Comparison of ENCODE assay signal across 1 cellular context in the genomic region with DNA sequence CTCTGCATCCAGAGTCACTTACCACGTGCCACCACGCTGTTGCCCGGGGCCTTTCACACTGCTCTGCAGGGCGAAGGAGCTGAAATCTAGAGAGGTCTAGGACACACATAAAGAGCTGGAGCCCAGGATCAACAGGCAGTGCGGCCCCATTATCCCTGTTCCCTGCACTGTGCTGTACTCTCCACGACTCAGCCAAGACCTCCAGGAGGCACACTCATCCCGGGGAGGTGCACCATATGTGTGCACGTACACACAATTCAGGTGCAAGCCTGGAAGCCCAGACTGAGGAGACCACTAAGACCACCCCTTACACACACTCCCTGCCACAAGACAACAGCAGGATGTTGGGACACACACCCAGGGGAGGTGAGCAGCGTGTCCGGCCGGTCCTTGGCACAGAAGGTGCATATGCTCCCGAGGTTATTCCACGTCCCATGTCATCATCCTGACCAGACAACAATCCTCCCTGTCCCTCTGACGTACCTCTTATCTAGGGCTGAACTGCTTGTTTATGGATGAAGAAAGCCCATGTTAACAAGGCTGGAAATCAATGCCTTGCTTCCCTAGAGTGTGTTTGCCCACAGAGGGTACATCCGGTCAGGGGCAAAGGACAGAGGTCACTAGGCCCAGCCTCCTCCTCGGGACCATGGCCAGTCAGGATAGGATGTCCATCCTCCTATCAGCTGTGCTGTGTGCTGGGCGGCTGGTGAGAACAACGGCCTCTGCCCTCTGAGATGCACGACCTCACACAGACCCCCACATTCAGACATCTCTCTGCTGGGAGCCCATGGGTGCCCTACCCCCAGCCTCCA.
A peak's percentile ranks its signal among the peaks of the same experiment; 100 is the strongest.
TF ChIP-seq lines count a peak whose summit lies in the region.

No MANE protein-coding gene starts in this region.

TF ChIP-seq in HepG2, 621 proteins besides CTCF, POLR2A, EP300 and RAD21 (continued from another document and continues in another):
- TF ChIP-seq, protein P1, sequence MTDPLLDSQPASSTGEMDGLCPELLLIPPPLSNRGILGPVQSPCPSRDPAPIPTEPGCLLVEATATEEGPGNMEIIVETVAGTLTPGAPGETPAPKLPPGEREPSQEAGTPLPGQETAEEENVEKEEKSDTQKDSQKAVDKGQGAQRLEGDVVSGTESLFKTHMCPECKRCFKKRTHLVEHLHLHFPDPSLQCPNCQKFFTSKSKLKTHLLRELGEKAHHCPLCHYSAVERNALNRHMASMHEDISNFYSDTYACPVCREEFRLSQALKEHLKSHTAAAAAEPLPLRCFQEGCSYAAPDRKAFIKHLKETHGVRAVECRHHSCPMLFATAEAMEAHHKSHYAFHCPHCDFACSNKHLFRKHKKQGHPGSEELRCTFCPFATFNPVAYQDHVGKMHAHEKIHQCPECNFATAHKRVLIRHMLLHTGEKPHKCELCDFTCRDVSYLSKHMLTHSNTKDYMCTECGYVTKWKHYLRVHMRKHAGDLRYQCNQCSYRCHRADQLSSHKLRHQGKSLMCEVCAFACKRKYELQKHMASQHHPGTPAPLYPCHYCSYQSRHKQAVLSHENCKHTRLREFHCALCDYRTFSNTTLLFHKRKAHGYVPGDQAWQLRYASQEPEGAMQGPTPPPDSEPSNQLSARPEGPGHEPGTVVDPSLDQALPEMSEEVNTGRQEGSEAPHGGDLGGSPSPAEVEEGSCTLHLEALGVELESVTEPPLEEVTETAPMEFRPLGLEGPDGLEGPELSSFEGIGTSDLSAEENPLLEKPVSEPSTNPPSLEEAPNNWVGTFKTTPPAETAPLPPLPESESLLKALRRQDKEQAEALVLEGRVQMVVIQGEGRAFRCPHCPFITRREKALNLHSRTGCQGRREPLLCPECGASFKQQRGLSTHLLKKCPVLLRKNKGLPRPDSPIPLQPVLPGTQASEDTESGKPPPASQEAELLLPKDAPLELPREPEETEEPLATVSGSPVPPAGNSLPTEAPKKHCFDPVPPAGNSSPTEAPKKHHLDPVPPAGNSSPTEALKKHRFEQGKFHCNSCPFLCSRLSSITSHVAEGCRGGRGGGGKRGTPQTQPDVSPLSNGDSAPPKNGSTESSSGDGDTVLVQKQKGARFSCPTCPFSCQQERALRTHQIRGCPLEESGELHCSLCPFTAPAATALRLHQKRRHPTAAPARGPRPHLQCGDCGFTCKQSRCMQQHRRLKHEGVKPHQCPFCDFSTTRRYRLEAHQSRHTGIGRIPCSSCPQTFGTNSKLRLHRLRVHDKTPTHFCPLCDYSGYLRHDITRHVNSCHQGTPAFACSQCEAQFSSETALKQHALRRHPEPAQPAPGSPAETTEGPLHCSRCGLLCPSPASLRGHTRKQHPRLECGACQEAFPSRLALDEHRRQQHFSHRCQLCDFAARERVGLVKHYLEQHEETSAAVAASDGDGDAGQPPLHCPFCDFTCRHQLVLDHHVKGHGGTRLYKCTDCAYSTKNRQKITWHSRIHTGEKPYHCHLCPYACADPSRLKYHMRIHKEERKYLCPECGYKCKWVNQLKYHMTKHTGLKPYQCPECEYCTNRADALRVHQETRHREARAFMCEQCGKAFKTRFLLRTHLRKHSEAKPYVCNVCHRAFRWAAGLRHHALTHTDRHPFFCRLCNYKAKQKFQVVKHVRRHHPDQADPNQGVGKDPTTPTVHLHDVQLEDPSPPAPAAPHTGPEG (CRISPR knock-in tag; IDR thresholded peaks at IDR 0.05): no peak
- TF ChIP-seq, protein P2, sequence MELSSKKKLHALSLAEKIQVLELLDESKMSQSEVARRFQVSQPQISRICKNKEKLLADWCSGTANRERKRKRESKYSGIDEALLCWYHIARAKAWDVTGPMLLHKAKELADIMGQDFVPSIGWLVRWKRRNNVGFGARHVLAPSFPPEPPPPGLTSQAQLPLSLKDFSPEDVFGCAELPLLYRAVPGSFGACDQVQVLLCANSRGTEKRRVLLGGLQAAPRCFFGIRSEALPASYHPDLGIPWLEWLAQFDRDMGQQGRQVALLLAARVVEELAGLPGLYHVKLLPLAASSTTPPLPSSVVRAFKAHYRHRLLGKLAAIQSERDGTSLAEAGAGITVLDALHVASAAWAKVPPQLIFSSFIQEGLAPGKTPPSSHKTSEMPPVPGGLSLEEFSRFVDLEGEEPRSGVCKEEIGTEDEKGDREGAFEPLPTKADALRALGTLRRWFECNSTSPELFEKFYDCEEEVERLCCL (CRISPR knock-in tag; IDR thresholded peaks at IDR 0.05; ENCODE audit: borderline replicate concordance): no peak
- no peak for TF ChIP-seq KMT2A (CRISPR knock-in tag; IDR thresholded peaks at IDR 0.05)
- TF ChIP-seq, protein P3, sequence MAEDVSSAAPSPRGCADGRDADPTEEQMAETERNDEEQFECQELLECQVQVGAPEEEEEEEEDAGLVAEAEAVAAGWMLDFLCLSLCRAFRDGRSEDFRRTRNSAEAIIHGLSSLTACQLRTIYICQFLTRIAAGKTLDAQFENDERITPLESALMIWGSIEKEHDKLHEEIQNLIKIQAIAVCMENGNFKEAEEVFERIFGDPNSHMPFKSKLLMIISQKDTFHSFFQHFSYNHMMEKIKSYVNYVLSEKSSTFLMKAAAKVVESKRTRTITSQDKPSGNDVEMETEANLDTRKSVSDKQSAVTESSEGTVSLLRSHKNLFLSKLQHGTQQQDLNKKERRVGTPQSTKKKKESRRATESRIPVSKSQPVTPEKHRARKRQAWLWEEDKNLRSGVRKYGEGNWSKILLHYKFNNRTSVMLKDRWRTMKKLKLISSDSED (CRISPR knock-in tag; IDR thresholded peaks at IDR 0.05): no peak
- TF ChIP-seq ZNF615 (CRISPR knock-in tag; IDR thresholded peaks at IDR 0.05; ENCODE audit: borderline replicate concordance): no peak
- TF ChIP-seq CCAR2 (optimal IDR thresholded peaks at IDR 0.05; ENCODE audit: low read depth, low read length): no peak
- TF ChIP-seq FOXA1 (IDR thresholded peaks at IDR 0.05): no peak
- TF ChIP-seq FOXA1 (CRISPR knock-in tag; IDR thresholded peaks at IDR 0.05): peak; percentile 65
- TF ChIP-seq, protein P4, sequence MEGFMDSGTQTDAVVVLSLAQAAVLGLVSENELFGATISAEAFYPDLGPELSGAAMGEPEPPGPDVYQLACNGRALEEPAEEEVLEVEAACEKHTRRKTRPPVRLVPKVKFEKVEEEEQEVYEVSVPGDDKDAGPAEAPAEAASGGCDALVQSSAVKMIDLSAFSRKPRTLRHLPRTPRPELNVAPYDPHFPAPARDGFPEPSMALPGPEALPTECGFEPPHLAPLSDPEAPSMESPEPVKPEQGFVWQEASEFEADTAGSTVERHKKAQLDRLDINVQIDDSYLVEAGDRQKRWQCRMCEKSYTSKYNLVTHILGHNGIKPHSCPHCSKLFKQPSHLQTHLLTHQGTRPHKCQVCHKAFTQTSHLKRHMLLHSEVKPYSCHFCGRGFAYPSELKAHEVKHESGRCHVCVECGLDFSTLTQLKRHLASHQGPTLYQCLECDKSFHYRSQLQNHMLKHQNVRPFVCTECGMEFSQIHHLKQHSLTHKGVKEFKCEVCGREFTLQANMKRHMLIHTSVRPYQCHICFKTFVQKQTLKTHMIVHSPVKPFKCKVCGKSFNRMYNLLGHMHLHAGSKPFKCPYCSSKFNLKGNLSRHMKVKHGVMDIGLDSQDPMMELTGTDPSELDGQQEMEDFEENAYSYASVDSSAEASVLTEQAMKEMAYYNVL (CRISPR knock-in tag; IDR thresholded peaks at IDR 0.05; ENCODE audit: borderline replicate concordance): peak; percentile 72; the same call in 1 of the 2 replicates
- TF ChIP-seq ZNF572 (CRISPR knock-in tag; IDR thresholded peaks at IDR 0.05): no peak
- no peak for TF ChIP-seq ZNF569 (CRISPR knock-in tag; IDR thresholded peaks at IDR 0.05; ENCODE audit: borderline replicate concordance)
- peak; percentile 69; the same call in 1 of the 2 replicates for TF ChIP-seq RXRA (CRISPR knock-in tag; IDR thresholded peaks at IDR 0.05)
- TF ChIP-seq ZBTB21 (CRISPR knock-in tag; IDR thresholded peaks at IDR 0.05): peak; percentile 74
- TF ChIP-seq, protein P5, sequence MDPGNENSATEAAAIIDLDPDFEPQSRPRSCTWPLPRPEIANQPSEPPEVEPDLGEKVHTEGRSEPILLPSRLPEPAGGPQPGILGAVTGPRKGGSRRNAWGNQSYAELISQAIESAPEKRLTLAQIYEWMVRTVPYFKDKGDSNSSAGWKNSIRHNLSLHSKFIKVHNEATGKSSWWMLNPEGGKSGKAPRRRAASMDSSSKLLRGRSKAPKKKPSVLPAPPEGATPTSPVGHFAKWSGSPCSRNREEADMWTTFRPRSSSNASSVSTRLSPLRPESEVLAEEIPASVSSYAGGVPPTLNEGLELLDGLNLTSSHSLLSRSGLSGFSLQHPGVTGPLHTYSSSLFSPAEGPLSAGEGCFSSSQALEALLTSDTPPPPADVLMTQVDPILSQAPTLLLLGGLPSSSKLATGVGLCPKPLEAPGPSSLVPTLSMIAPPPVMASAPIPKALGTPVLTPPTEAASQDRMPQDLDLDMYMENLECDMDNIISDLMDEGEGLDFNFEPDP (CRISPR knock-in tag; conservative IDR thresholded peaks at IDR 0.05): no peak
- no peak for TF ChIP-seq ZNF746 (CRISPR knock-in tag; IDR thresholded peaks at IDR 0.05)
- no peak for TF ChIP-seq ZNF616 (CRISPR knock-in tag; IDR thresholded peaks at IDR 0.05; ENCODE audit: low read depth)
- TF ChIP-seq PAF1 (CRISPR knock-in tag; IDR thresholded peaks at IDR 0.05): no peak
- no peak for TF ChIP-seq JUN (CRISPR knock-in tag; IDR thresholded peaks at IDR 0.05)
- no peak for TF ChIP-seq ZNF33A (CRISPR knock-in tag; IDR thresholded peaks at IDR 0.05; ENCODE audit: borderline replicate concordance)
- no peak for TF ChIP-seq MLLT10 (CRISPR knock-in tag; IDR thresholded peaks at IDR 0.05)
- no peak for TF ChIP-seq RBFOX2 (IDR thresholded peaks at IDR 0.05; ENCODE audit: low read depth, low read length)
- no peak for TF ChIP-seq IRF2 (CRISPR knock-in tag; IDR thresholded peaks at IDR 0.05)
- no peak for TF ChIP-seq ZSCAN31 (CRISPR knock-in tag; IDR thresholded peaks at IDR 0.05; ENCODE audit: low read depth)
- no peak for TF ChIP-seq SCMH1 (CRISPR knock-in tag; IDR thresholded peaks at IDR 0.05; ENCODE audit: borderline replicate concordance)
- no peak for TF ChIP-seq ZNF768 (CRISPR knock-in tag; IDR thresholded peaks at IDR 0.05)
- no peak for TF ChIP-seq ZNF839 (CRISPR knock-in tag; IDR thresholded peaks at IDR 0.05; ENCODE audit: borderline replicate concordance)
- TF ChIP-seq, protein P6, sequence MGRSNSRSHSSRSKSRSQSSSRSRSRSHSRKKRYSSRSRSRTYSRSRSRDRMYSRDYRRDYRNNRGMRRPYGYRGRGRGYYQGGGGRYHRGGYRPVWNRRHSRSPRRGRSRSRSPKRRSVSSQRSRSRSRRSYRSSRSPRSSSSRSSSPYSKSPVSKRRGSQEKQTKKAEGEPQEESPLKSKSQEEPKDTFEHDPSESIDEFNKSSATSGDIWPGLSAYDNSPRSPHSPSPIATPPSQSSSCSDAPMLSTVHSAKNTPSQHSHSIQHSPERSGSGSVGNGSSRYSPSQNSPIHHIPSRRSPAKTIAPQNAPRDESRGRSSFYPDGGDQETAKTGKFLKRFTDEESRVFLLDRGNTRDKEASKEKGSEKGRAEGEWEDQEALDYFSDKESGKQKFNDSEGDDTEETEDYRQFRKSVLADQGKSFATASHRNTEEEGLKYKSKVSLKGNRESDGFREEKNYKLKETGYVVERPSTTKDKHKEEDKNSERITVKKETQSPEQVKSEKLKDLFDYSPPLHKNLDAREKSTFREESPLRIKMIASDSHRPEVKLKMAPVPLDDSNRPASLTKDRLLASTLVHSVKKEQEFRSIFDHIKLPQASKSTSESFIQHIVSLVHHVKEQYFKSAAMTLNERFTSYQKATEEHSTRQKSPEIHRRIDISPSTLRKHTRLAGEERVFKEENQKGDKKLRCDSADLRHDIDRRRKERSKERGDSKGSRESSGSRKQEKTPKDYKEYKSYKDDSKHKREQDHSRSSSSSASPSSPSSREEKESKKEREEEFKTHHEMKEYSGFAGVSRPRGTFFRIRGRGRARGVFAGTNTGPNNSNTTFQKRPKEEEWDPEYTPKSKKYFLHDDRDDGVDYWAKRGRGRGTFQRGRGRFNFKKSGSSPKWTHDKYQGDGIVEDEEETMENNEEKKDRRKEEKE (IDR thresholded peaks at IDR 0.05): no peak
- TF ChIP-seq ZNF136 (CRISPR knock-in tag; IDR thresholded peaks at IDR 0.05; ENCODE audit: low read depth): no peak
- TF ChIP-seq ETV6 (CRISPR knock-in tag; conservative IDR thresholded peaks at IDR 0.05): no peak
- no peak for TF ChIP-seq PAX8 (CRISPR knock-in tag; IDR thresholded peaks at IDR 0.05; ENCODE audit: borderline replicate concordance)
- no peak for TF ChIP-seq REXO4 (CRISPR knock-in tag; IDR thresholded peaks at IDR 0.05; ENCODE audit: borderline replicate concordance)
- TF ChIP-seq, protein P7, sequence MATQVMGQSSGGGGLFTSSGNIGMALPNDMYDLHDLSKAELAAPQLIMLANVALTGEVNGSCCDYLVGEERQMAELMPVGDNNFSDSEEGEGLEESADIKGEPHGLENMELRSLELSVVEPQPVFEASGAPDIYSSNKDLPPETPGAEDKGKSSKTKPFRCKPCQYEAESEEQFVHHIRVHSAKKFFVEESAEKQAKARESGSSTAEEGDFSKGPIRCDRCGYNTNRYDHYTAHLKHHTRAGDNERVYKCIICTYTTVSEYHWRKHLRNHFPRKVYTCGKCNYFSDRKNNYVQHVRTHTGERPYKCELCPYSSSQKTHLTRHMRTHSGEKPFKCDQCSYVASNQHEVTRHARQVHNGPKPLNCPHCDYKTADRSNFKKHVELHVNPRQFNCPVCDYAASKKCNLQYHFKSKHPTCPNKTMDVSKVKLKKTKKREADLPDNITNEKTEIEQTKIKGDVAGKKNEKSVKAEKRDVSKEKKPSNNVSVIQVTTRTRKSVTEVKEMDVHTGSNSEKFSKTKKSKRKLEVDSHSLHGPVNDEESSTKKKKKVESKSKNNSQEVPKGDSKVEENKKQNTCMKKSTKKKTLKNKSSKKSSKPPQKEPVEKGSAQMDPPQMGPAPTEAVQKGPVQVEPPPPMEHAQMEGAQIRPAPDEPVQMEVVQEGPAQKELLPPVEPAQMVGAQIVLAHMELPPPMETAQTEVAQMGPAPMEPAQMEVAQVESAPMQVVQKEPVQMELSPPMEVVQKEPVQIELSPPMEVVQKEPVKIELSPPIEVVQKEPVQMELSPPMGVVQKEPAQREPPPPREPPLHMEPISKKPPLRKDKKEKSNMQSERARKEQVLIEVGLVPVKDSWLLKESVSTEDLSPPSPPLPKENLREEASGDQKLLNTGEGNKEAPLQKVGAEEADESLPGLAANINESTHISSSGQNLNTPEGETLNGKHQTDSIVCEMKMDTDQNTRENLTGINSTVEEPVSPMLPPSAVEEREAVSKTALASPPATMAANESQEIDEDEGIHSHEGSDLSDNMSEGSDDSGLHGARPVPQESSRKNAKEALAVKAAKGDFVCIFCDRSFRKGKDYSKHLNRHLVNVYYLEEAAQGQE (IDR thresholded peaks at IDR 0.05; ENCODE audit: borderline replicate concordance in 1 of 2, low read depth in 1 of 2, low read length in 2 of 2): no peak
- no peak for TF ChIP-seq ISL2 (CRISPR knock-in tag; IDR thresholded peaks at IDR 0.05)
- TF ChIP-seq, protein P8, sequence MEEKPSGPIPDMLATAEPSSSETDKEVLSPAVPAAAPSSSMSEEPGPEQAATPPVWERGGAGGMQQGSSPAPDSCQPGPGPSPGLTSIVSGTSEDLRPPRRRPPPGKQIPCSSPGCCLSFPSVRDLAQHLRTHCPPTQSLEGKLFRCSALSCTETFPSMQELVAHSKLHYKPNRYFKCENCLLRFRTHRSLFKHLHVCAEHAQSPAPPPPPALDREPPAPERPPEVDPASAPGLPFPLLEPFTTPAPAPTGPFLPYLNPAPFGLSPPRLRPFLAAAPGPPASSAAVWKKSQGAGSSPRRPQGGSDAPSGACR (CRISPR knock-in tag; IDR thresholded peaks at IDR 0.05): no peak
- TF ChIP-seq ZNF17 (CRISPR knock-in tag; IDR thresholded peaks at IDR 0.05): no peak
- TF ChIP-seq SETDB1 (CRISPR knock-in tag; IDR thresholded peaks at IDR 0.05; ENCODE audit: borderline replicate concordance): no peak
- peak; percentile 58; the same call in 1 of the 2 replicates for TF ChIP-seq ERF (CRISPR knock-in tag; IDR thresholded peaks at IDR 0.05)
- TF ChIP-seq ZNF382 (CRISPR knock-in tag; IDR thresholded peaks at IDR 0.05; ENCODE audit: borderline replicate concordance): no peak
- peak; percentile 57; the same call in 1 of the 2 replicates for TF ChIP-seq ZNF556 (CRISPR knock-in tag; IDR thresholded peaks at IDR 0.05; ENCODE audit: borderline replicate concordance)
